ENCODE assay signal across 1 cellular context in the genomic region with DNA sequence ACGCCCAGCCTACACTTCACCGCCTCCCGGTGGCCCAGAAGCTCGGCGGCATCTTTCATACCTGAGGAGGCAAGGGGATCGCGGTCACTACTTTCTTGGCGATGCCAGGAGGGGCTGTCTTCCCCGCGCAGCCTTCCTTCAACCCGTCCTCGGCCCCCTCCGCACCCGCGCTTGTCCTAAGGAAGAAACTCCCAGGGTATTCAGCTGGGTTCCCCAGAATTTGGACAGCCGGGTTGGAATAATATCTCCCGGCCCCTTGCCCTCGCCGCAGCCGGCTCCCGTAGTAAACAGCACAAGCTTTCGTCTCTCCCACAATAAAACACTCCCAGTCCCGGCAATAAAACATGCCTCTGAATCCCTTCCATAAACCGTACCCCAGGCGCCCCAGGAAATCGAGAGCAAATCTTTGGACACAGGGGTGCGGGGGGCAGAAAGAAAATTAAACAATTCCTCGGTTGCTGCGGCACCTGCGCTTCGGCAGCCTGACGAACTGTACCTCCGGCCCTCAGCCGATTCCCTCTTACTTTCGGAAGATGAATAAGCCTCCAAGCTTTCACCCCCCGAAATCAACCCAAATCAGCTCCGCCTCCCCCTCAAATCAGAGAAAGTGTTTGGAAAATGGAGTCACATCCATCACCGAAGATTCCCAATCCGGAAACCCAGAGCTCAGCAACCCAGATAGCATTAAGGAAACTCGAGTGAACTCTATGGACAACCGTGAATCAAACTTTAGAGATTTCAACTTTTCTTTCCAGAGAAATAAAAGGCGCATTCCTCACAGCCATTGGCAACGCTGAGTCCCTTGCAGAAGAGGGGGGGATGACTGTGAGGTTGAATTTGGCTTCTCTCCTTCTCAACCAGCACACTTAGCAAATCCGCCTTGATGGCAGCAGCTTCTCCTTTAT.
TF ChIP-seq lines count a peak whose summit lies in the region.

No MANE protein-coding gene starts in this region.

TF ChIP-seq in H1, 55 proteins besides CTCF, POLR2A, EP300 and RAD21:
- TF ChIP-seq RBBP5 (IDR thresholded peaks at IDR 0.05; ENCODE audit: borderline replicate concordance, low read depth, low read length) (0 out of 2 replicates have a peak, but pooled peaks have one; percentile 39), CHD1 (IDR thresholded peaks at IDR 0.05; ENCODE audit: low read depth, low read length) (no peak), TCF12 (IDR thresholded peaks at IDR 0.05; ENCODE audit: low read depth, low read length) (no peak), EZH2 (IDR thresholded peaks at IDR 0.05; ENCODE audit: low read depth, low read length, severe bottlenecking) (peak; percentile 94), GTF2F1 (IDR thresholded peaks at IDR 0.05; ENCODE audit: borderline replicate concordance, low read depth, low read length) (no peak), TEAD4 (IDR thresholded peaks at IDR 0.05; ENCODE audit: low read depth, low read length) (no peak), RFX5 (IDR thresholded peaks at IDR 0.05; ENCODE audit: borderline replicate concordance, low read depth, low read length) (no peak), RNF2 (IDR thresholded peaks at IDR 0.05; ENCODE audit: borderline replicate concordance, low read depth, low read length, missing control alignments, poor library complexity, severe bottlenecking) (peak; percentile 99), KDM4A (IDR thresholded peaks at IDR 0.05; ENCODE audit: low read depth, low read length, severe bottlenecking) (no peak), BRCA1 (IDR thresholded peaks at IDR 0.05; ENCODE audit: low read depth, low read length) (no peak), SRF (IDR thresholded peaks at IDR 0.05; ENCODE audit: low read depth, low read length) (no peak), CREB1 (IDR thresholded peaks at IDR 0.05) (no peak), SP4 (IDR thresholded peaks at IDR 0.05; ENCODE audit: low read length) (no peak), CBX8 (IDR thresholded peaks at IDR 0.05; ENCODE audit: borderline replicate concordance, low read depth, low read length) (peak; percentile 96), JUND (IDR thresholded peaks at IDR 0.05; ENCODE audit: low read length) (no peak), ASH2L (IDR thresholded peaks at IDR 0.05; ENCODE audit: low read length) (no peak), FOSL1 (IDR thresholded peaks at IDR 0.05; ENCODE audit: insufficient read depth, low read depth, low read length) (no peak), GABPA (IDR thresholded peaks at IDR 0.05; ENCODE audit: borderline replicate concordance, insufficient read depth, low read length) (no peak), EGR1 (IDR thresholded peaks at IDR 0.05; ENCODE audit: borderline replicate concordance, low read depth, low read length) (no peak), KDM1A (IDR thresholded peaks at IDR 0.05; ENCODE audit: borderline replicate concordance, low read length) (no peak), JUN (IDR thresholded peaks at IDR 0.05; ENCODE audit: low read depth, low read length) (no peak), SP1 (IDR thresholded peaks at IDR 0.05; ENCODE audit: low read depth, low read length) (no peak), POU5F1 (IDR thresholded peaks at IDR 0.05; ENCODE audit: low read depth, low read length) (no peak), CTBP2 (IDR thresholded peaks at IDR 0.05; ENCODE audit: borderline replicate concordance, insufficient read depth, insufficient read length, low read length) (no peak), SAP30 (IDR thresholded peaks at IDR 0.05; ENCODE audit: insufficient read depth, insufficient replicate concordance, low read length) (no peak), TBP (IDR thresholded peaks at IDR 0.05; ENCODE audit: low read depth, low read length) (no peak), POLR2AphosphoS5 (IDR thresholded peaks at IDR 0.05; ENCODE audit: low read depth, low read length) (no peak), BACH1 (IDR thresholded peaks at IDR 0.05; ENCODE audit: low read length) (no peak), RXRA (IDR thresholded peaks at IDR 0.05; ENCODE audit: insufficient read depth, low read depth, low read length) (no peak), TAF1 (IDR thresholded peaks at IDR 0.05; ENCODE audit: low read depth, low read length) (no peak), BCL11A (IDR thresholded peaks at IDR 0.05; ENCODE audit: low read depth in 2 of 2, low read length in 2 of 2) (no peak), KDM5A (IDR thresholded peaks at IDR 0.05; ENCODE audit: low read length) (no peak), PHF8 (conservative IDR thresholded peaks at IDR 0.05; ENCODE audit: low read depth, low read length) (no peak), SUZ12 (IDR thresholded peaks at IDR 0.05; ENCODE audit: low read length) (peak; percentile 98), SP2 (IDR thresholded peaks at IDR 0.05; ENCODE audit: low read length) (no peak)
- TF ChIP-seq, protein P1, sequence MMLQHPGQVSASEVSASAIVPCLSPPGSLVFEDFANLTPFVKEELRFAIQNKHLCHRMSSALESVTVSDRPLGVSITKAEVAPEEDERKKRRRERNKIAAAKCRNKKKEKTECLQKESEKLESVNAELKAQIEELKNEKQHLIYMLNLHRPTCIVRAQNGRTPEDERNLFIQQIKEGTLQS (IDR thresholded peaks at IDR 0.05; ENCODE audit: insufficient read depth, low read depth, low read length) = no peak
- TF ChIP-seq, protein P2, sequence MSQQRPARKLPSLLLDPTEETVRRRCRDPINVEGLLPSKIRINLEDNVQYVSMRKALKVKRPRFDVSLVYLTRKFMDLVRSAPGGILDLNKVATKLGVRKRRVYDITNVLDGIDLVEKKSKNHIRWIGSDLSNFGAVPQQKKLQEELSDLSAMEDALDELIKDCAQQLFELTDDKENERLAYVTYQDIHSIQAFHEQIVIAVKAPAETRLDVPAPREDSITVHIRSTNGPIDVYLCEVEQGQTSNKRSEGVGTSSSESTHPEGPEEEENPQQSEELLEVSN (IDR thresholded peaks at IDR 0.05) = no peak
- TF ChIP-seq, protein P3, sequence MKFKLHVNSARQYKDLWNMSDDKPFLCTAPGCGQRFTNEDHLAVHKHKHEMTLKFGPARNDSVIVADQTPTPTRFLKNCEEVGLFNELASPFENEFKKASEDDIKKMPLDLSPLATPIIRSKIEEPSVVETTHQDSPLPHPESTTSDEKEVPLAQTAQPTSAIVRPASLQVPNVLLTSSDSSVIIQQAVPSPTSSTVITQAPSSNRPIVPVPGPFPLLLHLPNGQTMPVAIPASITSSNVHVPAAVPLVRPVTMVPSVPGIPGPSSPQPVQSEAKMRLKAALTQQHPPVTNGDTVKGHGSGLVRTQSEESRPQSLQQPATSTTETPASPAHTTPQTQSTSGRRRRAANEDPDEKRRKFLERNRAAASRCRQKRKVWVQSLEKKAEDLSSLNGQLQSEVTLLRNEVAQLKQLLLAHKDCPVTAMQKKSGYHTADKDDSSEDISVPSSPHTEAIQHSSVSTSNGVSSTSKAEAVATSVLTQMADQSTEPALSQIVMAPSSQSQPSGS (IDR thresholded peaks at IDR 0.05; ENCODE audit: low read length) = no peak
- TF ChIP-seq, protein P4, sequence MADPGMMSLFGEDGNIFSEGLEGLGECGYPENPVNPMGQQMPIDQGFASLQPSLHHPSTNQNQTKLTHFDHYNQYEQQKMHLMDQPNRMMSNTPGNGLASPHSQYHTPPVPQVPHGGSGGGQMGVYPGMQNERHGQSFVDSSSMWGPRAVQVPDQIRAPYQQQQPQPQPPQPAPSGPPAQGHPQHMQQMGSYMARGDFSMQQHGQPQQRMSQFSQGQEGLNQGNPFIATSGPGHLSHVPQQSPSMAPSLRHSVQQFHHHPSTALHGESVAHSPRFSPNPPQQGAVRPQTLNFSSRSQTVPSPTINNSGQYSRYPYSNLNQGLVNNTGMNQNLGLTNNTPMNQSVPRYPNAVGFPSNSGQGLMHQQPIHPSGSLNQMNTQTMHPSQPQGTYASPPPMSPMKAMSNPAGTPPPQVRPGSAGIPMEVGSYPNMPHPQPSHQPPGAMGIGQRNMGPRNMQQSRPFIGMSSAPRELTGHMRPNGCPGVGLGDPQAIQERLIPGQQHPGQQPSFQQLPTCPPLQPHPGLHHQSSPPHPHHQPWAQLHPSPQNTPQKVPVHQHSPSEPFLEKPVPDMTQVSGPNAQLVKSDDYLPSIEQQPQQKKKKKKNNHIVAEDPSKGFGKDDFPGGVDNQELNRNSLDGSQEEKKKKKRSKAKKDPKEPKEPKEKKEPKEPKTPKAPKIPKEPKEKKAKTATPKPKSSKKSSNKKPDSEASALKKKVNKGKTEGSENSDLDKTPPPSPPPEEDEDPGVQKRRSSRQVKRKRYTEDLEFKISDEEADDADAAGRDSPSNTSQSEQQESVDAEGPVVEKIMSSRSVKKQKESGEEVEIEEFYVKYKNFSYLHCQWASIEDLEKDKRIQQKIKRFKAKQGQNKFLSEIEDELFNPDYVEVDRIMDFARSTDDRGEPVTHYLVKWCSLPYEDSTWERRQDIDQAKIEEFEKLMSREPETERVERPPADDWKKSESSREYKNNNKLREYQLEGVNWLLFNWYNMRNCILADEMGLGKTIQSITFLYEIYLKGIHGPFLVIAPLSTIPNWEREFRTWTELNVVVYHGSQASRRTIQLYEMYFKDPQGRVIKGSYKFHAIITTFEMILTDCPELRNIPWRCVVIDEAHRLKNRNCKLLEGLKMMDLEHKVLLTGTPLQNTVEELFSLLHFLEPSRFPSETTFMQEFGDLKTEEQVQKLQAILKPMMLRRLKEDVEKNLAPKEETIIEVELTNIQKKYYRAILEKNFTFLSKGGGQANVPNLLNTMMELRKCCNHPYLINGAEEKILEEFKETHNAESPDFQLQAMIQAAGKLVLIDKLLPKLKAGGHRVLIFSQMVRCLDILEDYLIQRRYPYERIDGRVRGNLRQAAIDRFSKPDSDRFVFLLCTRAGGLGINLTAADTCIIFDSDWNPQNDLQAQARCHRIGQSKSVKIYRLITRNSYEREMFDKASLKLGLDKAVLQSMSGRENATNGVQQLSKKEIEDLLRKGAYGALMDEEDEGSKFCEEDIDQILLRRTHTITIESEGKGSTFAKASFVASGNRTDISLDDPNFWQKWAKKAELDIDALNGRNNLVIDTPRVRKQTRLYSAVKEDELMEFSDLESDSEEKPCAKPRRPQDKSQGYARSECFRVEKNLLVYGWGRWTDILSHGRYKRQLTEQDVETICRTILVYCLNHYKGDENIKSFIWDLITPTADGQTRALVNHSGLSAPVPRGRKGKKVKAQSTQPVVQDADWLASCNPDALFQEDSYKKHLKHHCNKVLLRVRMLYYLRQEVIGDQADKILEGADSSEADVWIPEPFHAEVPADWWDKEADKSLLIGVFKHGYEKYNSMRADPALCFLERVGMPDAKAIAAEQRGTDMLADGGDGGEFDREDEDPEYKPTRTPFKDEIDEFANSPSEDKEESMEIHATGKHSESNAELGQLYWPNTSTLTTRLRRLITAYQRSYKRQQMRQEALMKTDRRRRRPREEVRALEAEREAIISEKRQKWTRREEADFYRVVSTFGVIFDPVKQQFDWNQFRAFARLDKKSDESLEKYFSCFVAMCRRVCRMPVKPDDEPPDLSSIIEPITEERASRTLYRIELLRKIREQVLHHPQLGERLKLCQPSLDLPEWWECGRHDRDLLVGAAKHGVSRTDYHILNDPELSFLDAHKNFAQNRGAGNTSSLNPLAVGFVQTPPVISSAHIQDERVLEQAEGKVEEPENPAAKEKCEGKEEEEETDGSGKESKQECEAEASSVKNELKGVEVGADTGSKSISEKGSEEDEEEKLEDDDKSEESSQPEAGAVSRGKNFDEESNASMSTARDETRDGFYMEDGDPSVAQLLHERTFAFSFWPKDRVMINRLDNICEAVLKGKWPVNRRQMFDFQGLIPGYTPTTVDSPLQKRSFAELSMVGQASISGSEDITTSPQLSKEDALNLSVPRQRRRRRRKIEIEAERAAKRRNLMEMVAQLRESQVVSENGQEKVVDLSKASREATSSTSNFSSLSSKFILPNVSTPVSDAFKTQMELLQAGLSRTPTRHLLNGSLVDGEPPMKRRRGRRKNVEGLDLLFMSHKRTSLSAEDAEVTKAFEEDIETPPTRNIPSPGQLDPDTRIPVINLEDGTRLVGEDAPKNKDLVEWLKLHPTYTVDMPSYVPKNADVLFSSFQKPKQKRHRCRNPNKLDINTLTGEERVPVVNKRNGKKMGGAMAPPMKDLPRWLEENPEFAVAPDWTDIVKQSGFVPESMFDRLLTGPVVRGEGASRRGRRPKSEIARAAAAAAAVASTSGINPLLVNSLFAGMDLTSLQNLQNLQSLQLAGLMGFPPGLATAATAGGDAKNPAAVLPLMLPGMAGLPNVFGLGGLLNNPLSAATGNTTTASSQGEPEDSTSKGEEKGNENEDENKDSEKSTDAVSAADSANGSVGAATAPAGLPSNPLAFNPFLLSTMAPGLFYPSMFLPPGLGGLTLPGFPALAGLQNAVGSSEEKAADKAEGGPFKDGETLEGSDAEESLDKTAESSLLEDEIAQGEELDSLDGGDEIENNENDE (IDR thresholded peaks at IDR 0.05; ENCODE audit: insufficient replicate concordance, low read length) = no peak
- TF ChIP-seq, protein P5, sequence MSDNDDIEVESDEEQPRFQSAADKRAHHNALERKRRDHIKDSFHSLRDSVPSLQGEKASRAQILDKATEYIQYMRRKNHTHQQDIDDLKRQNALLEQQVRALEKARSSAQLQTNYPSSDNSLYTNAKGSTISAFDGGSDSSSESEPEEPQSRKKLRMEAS (IDR thresholded peaks at IDR 0.05) = no peak
